In the genomic region with DNA sequence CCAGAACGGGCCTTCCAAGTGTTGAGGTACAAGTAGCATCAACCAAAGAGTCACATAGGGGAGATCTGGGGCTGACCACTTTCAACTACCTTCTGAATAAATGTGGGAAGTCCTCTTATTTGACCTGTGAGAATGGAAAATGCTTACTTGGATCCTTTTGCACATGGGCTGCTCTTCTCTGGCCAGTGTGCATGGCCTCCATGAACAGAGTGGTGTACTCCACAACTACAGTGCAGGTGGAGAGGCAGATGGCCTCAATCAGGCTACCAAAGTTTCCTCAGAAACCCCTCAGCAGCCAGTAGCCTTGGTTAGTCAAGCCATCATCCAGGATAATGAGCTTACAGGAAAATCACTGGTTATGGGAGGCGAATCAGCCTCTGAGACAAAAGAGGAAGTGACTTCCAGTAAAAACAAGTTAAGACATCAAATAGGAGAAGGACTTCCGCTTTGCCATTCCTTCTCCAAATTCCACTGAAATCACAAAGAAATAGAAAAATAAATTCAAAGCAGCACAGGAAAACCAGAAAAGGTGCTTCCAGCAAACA, we compare ENCODE assay signal across 1 cellular context.
TF ChIP-seq lines count a peak whose summit lies in the region.

No MANE protein-coding gene starts in this region.

TF ChIP-seq in GM23338, 12 proteins besides CTCF, POLR2A, EP300 and RAD21:
- TF ChIP-seq, protein P1, sequence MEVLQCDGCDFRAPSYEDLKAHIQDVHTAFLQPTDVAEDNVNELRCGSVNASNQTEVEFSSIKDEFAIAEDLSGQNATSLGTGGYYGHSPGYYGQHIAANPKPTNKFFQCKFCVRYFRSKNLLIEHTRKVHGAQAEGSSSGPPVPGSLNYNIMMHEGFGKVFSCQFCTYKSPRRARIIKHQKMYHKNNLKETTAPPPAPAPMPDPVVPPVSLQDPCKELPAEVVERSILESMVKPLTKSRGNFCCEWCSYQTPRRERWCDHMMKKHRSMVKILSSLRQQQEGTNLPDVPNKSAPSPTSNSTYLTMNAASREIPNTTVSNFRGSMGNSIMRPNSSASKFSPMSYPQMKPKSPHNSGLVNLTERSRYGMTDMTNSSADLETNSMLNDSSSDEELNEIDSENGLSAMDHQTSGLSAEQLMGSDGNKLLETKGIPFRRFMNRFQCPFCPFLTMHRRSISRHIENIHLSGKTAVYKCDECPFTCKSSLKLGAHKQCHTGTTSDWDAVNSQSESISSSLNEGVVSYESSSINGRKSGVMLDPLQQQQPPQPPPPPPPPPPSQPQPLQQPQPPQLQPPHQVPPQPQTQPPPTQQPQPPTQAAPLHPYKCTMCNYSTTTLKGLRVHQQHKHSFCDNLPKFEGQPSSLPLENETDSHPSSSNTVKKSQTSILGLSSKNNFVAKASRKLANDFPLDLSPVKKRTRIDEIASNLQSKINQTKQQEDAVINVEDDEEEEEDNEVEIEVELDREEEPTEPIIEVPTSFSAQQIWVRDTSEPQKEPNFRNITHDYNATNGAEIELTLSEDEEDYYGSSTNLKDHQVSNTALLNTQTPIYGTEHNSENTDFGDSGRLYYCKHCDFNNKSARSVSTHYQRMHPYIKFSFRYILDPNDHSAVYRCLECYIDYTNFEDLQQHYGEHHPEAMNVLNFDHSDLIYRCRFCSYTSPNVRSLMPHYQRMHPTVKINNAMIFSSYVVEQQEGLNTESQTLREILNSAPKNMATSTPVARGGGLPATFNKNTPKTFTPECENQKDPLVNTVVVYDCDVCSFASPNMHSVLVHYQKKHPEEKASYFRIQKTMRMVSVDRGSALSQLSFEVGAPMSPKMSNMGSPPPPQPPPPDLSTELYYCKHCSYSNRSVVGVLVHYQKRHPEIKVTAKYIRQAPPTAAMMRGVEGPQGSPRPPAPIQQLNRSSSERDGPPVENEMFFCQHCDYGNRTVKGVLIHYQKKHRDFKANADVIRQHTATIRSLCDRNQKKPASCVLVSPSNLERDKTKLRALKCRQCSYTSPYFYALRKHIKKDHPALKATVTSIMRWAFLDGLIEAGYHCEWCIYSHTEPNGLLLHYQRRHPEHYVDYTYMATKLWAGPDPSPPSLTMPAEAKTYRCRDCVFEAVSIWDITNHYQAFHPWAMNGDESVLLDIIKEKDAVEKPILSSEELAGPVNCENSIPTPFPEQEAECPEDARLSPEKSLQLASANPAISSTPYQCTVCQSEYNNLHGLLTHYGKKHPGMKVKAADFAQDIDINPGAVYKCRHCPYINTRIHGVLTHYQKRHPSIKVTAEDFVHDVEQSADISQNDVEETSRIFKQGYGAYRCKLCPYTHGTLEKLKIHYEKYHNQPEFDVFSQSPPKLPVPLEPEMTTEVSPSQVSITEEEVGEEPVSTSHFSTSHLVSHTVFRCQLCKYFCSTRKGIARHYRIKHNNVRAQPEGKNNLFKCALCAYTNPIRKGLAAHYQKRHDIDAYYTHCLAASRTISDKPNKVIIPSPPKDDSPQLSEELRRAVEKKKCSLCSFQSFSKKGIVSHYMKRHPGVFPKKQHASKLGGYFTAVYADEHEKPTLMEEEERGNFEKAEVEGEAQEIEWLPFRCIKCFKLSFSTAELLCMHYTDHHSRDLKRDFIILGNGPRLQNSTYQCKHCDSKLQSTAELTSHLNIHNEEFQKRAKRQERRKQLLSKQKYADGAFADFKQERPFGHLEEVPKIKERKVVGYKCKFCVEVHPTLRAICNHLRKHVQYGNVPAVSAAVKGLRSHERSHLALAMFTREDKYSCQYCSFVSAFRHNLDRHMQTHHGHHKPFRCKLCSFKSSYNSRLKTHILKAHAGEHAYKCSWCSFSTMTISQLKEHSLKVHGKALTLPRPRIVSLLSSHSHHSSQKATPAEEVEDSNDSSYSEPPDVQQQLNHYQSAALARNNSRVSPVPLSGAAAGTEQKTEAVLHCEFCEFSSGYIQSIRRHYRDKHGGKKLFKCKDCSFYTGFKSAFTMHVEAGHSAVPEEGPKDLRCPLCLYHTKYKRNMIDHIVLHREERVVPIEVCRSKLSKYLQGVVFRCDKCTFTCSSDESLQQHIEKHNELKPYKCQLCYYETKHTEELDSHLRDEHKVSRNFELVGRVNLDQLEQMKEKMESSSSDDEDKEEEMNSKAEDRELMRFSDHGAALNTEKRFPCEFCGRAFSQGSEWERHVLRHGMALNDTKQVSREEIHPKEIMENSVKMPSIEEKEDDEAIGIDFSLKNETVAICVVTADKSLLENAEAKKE (CRISPR knock-in tag; IDR thresholded peaks at IDR 0.05) = no peak
- no peak for TF ChIP-seq POLR2AphosphoS5 (IDR thresholded peaks at IDR 0.05; ENCODE audit: low read depth)
- TF ChIP-seq STAT1 (IDR thresholded peaks at IDR 0.05; ENCODE audit: unreplicated experiment) = no peak
- no peak for TF ChIP-seq JUNB (IDR thresholded peaks at IDR 0.05; ENCODE audit: unreplicated experiment)
- TF ChIP-seq CREB1 (CRISPR knock-in tag; IDR thresholded peaks at IDR 0.05; ENCODE audit: low read depth) = no peak
- TF ChIP-seq NANOG (IDR thresholded peaks at IDR 0.05; ENCODE audit: borderline replicate concordance) = no peak
- no peak for TF ChIP-seq ZNF331 (CRISPR knock-in tag; IDR thresholded peaks at IDR 0.05; ENCODE audit: low read depth)
